In the genomic region with DNA sequence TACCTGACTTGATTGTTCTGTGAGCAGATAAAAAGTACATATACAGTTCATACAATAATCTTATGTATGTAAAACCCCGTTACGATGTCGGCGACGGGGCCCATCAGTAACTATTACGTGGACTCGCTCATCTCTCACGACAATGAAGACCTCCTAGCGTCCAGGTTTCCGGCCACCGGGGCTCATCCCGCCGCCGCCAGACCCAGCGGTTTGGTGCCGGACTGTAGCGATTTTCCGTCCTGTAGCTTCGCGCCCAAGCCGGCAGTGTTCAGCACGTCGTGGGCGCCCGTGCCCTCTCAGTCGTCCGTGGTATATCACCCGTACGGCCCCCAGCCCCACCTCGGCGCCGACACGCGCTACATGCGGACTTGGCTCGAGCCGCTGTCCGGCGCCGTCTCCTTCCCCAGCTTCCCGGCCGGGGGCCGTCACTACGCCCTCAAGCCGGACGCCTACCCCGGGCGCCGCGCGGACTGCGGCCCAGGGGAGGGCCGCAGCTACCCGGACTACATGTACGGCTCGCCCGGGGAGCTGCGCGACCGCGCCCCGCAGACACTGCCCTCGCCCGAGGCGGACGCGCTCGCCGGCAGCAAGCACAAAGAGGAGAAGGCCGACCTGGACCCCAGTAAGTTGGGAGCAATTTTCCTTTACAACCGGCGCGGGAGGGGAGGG, we compare ENCODE assay signal across 8 cellular contexts. TPM values are rescaled to one million over a fixed set of nuclear protein-coding genes. Genes with fewer than 3 reads are reported as not detected.
DNase-seq lines count a peak whose midpoint lies in the region; ATAC-seq, FAIRE-seq and TF ChIP-seq lines count a peak whose summit lies in the region.

TSS of gene HOXC9 (plus strand) at position 57 of the 669 bp plus-strand sequence. CDS start at position 85, 28 bp downstream.

- no peak within 1 kb of the TSS for H3K23ac ChIP-seq in IMR-90 (ENCODE audit: low read depth, low read length)

- peak within 1 kb of the TSS; percentile 95 for H3K4me2 ChIP-seq in IMR-90 (ENCODE audit: low read depth, low read length)

- BruUV-seq in IMR-90 (replicated peaks; lab: Mats Ljungman, UMichigan) = no TSS peak

- peak within 1 kb of the TSS; percentile 84 for H2AFZ ChIP-seq in IMR-90 (replicated peaks; ENCODE audit: low read length, poor library complexity)

- no peak within 1 kb of the TSS for H3K27ac Mint-ChIP-seq in chondrocyte (ENCODE audit: unreplicated experiment)
- H3K27ac Mint-ChIP-seq in nephron = peak within 1 kb of the TSS; percentile 95 to 100 (median 100)

- H3K9me3 Mint-ChIP-seq in chondrocyte (ENCODE audit: low read depth) (no peaks in the 10 kb centered on the region), nephron (no peaks in the 10 kb centered on the region)

- peaks cover 8% of the 10 kb centered on the region for H3K9me3 ChIP-seq in IMR-90 (ENCODE audit: control insufficient read depth, insufficient read depth, low read length)

- CTCF ChIA-PET in IMR-90 (lab: Yijun Ruan, JAX) = interaction anchor here (1.1 to 1.9 kb wide), 4 partner anchors 12 to 208 kb away, joined by 3 to 9 read pairs (median 4); partner anchors contain the start of gene HOXC10

- H3K4ac ChIP-seq in IMR-90 (ENCODE audit: low read depth, low read length) = no peak within 1 kb of the TSS

- no peak within 1 kb of the TSS for H4K8ac ChIP-seq in IMR-90 (ENCODE audit: low read depth in 2 of 2, low read length in 2 of 2)

- H2BK15ac ChIP-seq in IMR-90 (ENCODE audit: low read depth, low read length) = no peak within 1 kb of the TSS

- H4K5ac ChIP-seq in IMR-90 (ENCODE audit: low read depth, low read length) = no peak within 1 kb of the TSS

- H3K27ac ChIP-seq in IMR-90 (ENCODE audit: insufficient read depth, low read length) = no peak within 1 kb of the TSS

- no peak within 1 kb of the TSS for H2BK5ac ChIP-seq in IMR-90 (ENCODE audit: low read depth, low read length, poor library complexity, severe bottlenecking)

- peaks cover 89% of the 10 kb centered on the region for H3K27me3 Mint-ChIP-seq in chondrocyte (ENCODE audit: low read depth)
- H3K27me3 Mint-ChIP-seq in nephron (ENCODE audit: low read depth) = peaks cover 39% of the 10 kb centered on the region

- peak; percentile 67 for DNase-seq in AG20443 (ENCODE audit: low spot score)
- DNase-seq in IMR-90 = no peak
- no peak for DNase-seq in chondrocyte (ENCODE audit: low spot score)
- DNase-seq in GM12891 (ENCODE audit: insufficient read length, low spot score) = no peak
- DNase-seq in iPS-NIHi11 (ENCODE audit: low spot score) = no peak

- H3K4me1 ChIP-seq in IMR-90 (ENCODE audit: control insufficient read depth, insufficient read depth, low read length) = peaks cover 2% of the 10 kb centered on the region; the same call in 1 of the 2 replicates

- WGBS in IMR-90 (ENCODE audit: extremely low coverage in 2 of 2, insufficient read length in 1 of 2), 2 experiments = 1% methylated on average over 43 of the region's 73 CpGs; no CpG with 5 or more reads in 1 of the 2 experiments

- intact Hi-C loops in IMR-90 (cut with micrococcal nuclease) = loop anchor here (10.0 kb wide), 1 partner anchor 295 kb away; no protein-coding TSS in a partner anchor

- no peak within 1 kb of the TSS for H3K56ac ChIP-seq in IMR-90 (ENCODE audit: extremely low read depth, insufficient read depth, low read length)

- H3K9ac ChIP-seq in IMR-90 (ENCODE audit: low read depth, low read length) = no peak within 1 kb of the TSS

- H4K91ac ChIP-seq in IMR-90 (ENCODE audit: insufficient read depth, low read depth, low read length) = no peak within 1 kb of the TSS

- no peak for FAIRE-seq in GM12891 (lab: Jason Lieb, UNC)

- H3K9me1 ChIP-seq in IMR-90 (ENCODE audit: insufficient read depth, low read length) = no peaks in the 10 kb centered on the region

- H3K4me1 Mint-ChIP-seq in chondrocyte (ENCODE audit: low read depth) (peaks cover 13% of the 10 kb centered on the region), nephron (peaks cover 64% of the 10 kb centered on the region)

- no peak for TF ChIP-seq RAD21 in IMR-90 (IDR thresholded peaks at IDR 0.05; ENCODE audit: low read length)

- in situ Hi-C loops in IMR-90 (cut with MboI; ENCODE audit: low sequenced_read_pairs) = no loop called here

- TF ChIP-seq POLR2A in IMR-90 (IDR thresholded peaks at IDR 0.05; ENCODE audit: low read depth, low read length) (no peak), GM12891 (IDR thresholded peaks at IDR 0.05; ENCODE audit: low read depth, low read length) (no peak)

- no peak for TF ChIP-seq CTCF in IMR-90 (conservative IDR thresholded peaks at IDR 0.05; ENCODE audit: low read depth, low read length)
- TF ChIP-seq CTCF in chondrocyte (IDR thresholded peaks at IDR 0.05) = no peak
- no peak for TF ChIP-seq CTCF in nephron (IDR thresholded peaks at IDR 0.05; ENCODE audit: unreplicated experiment in 3 of 3)

- POLR2A ChIA-PET in IMR-90 (lab: Charles Lee; ENCODE audit: unreplicated experiment) = interaction anchor here (0.6 kb wide), 1 partner anchor 20 kb away, joined by 3 read pairs; no protein-coding TSS in a partner anchor

- ATAC-seq in IMR-90 (ENCODE audit: low read depth) (peak; percentile 25; the same call in 1 of the 2 replicates), GM19035 (IDR thresholded peaks at IDR 0.05; ENCODE audit: unreplicated experiment) (no peak), HG03520 (IDR thresholded peaks at IDR 0.05; ENCODE audit: unreplicated experiment) (no peak)

- H3K36me3 ChIP-seq in IMR-90 (ENCODE audit: control insufficient read depth, insufficient read depth, low read length) = no peaks in the 10 kb centered on the region

- H3K18ac ChIP-seq in IMR-90 (ENCODE audit: low read depth, low read length) = no peak within 1 kb of the TSS

- no peak within 1 kb of the TSS for H2AK9ac ChIP-seq in IMR-90 (replicated peaks; ENCODE audit: low read depth, low read length, poor library complexity)

- H3K4me3 Mint-ChIP-seq in chondrocyte (ENCODE audit: unreplicated experiment) (peak within 1 kb of the TSS; percentile 50), nephron (peak within 1 kb of the TSS; percentile 95 to 99 (median 96))

- H2BK20ac ChIP-seq in IMR-90 (ENCODE audit: low read depth, low read length) = no peak within 1 kb of the TSS

- H2AK5ac ChIP-seq in IMR-90 (ENCODE audit: low read depth, low read length) = no peak within 1 kb of the TSS

- no peaks in the 10 kb centered on the region for H3K79me1 ChIP-seq in IMR-90 (ENCODE audit: low read depth in 1 of 2, low read length in 2 of 2)

- H3K14ac ChIP-seq in IMR-90 (replicated peaks; ENCODE audit: low read depth, low read length) = no peak within 1 kb of the TSS

- peaks cover 98% of the 10 kb centered on the region for H3K27me3 ChIP-seq in IMR-90 (ENCODE audit: control insufficient read depth, insufficient read depth, low read length)

- dilution Hi-C loops in IMR-90 (cut with HindIII; ENCODE audit: low sequenced_read_pairs, unreplicated experiment) = no loop called here

- H3K36me3 Mint-ChIP-seq in chondrocyte (ENCODE audit: low read depth) = peaks cover 2% of the 10 kb centered on the region
- peaks cover 25% of the 10 kb centered on the region for H3K36me3 Mint-ChIP-seq in nephron (ENCODE audit: low read depth)

- no peak within 1 kb of the TSS for H2BK120ac ChIP-seq in IMR-90 (ENCODE audit: low read depth, low read length)

- H4K20me1 ChIP-seq in IMR-90 (ENCODE audit: insufficient read depth, low read length) = no peaks in the 10 kb centered on the region

- H3K4me3 ChIP-seq in IMR-90 (ENCODE audit: insufficient read depth, low read depth, low read length) = peak within 1 kb of the TSS; percentile 32

TF ChIP-seq in IMR-90, 13 proteins besides CTCF, POLR2A, EP300 and RAD21:
- no peak for TF ChIP-seq FOS (IDR thresholded peaks at IDR 0.05; ENCODE audit: low read depth, low read length)
- no peak for TF ChIP-seq MXI1 (IDR thresholded peaks at IDR 0.05; ENCODE audit: borderline replicate concordance, low read depth, low read length)
TF ChIP-seq in IMR-90: peak in this region for 0.

TF ChIP-seq in GM12891, 5 proteins besides CTCF, POLR2A, EP300 and RAD21:
- TF ChIP-seq POLR2AphosphoS5 (IDR thresholded peaks at IDR 0.05; ENCODE audit: low read depth, low read length) (no peak), PAX5 (IDR thresholded peaks at IDR 0.05; ENCODE audit: insufficient read depth, low read length, severe bottlenecking) (no peak), POU2F2 (IDR thresholded peaks at IDR 0.05; ENCODE audit: low read depth, low read length) (no peak), TAF1 (IDR thresholded peaks at IDR 0.05; ENCODE audit: low read depth, low read length) (no peak), SPI1 (IDR thresholded peaks at IDR 0.05; ENCODE audit: low read depth, low read length) (no peak)

RNA-seq across cellular contexts. Expression of gene HOXC9, which starts in this region (rescaled TPM):
- total RNA-seq in IMR-90 (2012; rRNA removed) (not detected in 2 replicates), chondrocyte (not detected in 3 replicates)
- 0.13 and 0.26 TPM in 2 replicates for polyA plus RNA-seq in IMR-90 (2012; rRNA removed)
- 0.41 and 0.46 TPM in 2 replicates for polyA plus RNA-seq in IMR-90 (2012; cell fraction: cytosol; rRNA removed)
- polyA plus RNA-seq in IMR-90 (2012; cell fraction: nucleus; rRNA removed; ENCODE audit: low replicate concordance) = 0.13 and 0.21 TPM in 2 replicates
- 0.06 TPM for polyA plus RNA-seq in GM12891 (2012; ENCODE audit: low read depth, missing spikeins)

Comparison
In these comparisons a context has a peak if more than half of its experiments do, and no peak if none do; other contexts are left out.
1. Peak in ATAC-seq, H3K4me3 ChIP-seq and H3K4me2 ChIP-seq in IMR-90; RNA of the gene not detected or under 1 TPM.